Comparison of ENCODE assay signal across 23 cellular contexts in the genomic region with DNA sequence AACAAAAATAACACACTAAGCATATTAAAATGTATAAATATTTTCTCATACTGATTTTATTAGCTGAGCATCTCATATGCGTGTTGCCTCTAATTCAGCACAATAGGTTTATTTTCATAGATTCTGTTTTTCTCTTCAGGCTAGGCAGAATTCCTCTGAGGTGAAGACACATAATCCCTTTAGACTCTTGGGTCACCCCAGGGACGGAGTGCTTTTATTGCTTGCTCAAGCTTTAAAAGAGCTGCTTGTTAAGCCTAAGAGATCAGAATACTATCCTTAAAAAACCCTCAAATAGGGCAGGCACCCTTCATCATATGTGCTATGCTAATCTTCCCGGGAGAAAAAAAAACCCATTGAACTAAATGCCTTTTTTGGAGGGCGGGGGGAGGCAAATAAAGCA.
DNase-seq lines count a peak whose midpoint lies in the region; ATAC-seq and TF ChIP-seq lines count a peak whose summit lies in the region.
"Had no signal": no experiment of that assay in that cellular context is flagged by ENCODE, and none has a peak within 500 bp of the region (broad histone marks: within the 10 kb centered on the region; RNA-seq: fewer than 3 reads in every experiment).

No MANE protein-coding gene starts in this region.

- H3K27ac ChIP-seq in SK-N-MC: peak overlapping the region; percentile 77; the same call in 1 of the 2 replicates
- H3K27ac ChIP-seq in smooth muscle cell (ENCODE audit: low read depth): no peak overlapping the region
- H3K27ac ChIP-seq in ascending aorta: no peak overlapping the region
- H3K27ac ChIP-seq: adrenal gland, C4-2B, spleen, uterus had no signal

- no peaks in the 10 kb centered on the region for H4K20me1 ChIP-seq in smooth muscle cell (ENCODE audit: low read depth)

- intact Hi-C loops in ascending aorta (cut with DNase I): no loop called here

- no peaks in the 10 kb centered on the region for H3F3A ChIP-seq in smooth muscle cell (ENCODE audit: low read depth)

- WGBS in smooth muscle cell (ENCODE audit: low lambda C conversion rate): 16% methylated on average over 4 of the region's 4 CpGs

- H3K4me1 ChIP-seq in HAP-1: peaks cover 8% of the 10 kb centered on the region
- H3K4me1 ChIP-seq in smooth muscle cell (ENCODE audit: low read depth): peaks cover 18% of the 10 kb centered on the region
- no peaks in the 10 kb centered on the region for H3K4me1 ChIP-seq in ascending aorta
- H3K4me1 ChIP-seq: adrenal gland, spleen, uterus had no signal

- H3K9ac ChIP-seq in SK-N-MC (ENCODE audit: insufficient read length) (no peak overlapping the region), smooth muscle cell (ENCODE audit: low read depth) (no peak overlapping the region)

- in situ Hi-C loops in HAP-1 (cut with MboI; ENCODE audit: low sequenced_read_pairs): no loop called here

- H3K4me3 ChIP-seq in HAP-1 (no peak overlapping the region), SK-N-MC (peak overlapping the region; percentile 45; the same call in 1 of the 2 replicates), fibroblast of villous mesenchyme (ENCODE audit: low read depth, low read length) (no peak overlapping the region), smooth muscle cell (no peak overlapping the region), ascending aorta (no peak overlapping the region)
- H3K4me3 ChIP-seq: adrenal gland, K562, spleen, uterus had no signal

- ATAC-seq in GM18870 (IDR thresholded peaks at IDR 0.05; ENCODE audit: unreplicated experiment): no peak
- ATAC-seq: activated T-cell treated with anti-CD3 and anti-CD28 coated beads, Interleukin-2, amount 50 U/mL, for 4 hours; K562; left cardiac atrium; SK-N-SH treated with all-trans-retinoic acid at 6 μM for 48 hours; stimulated activated memory B cell treated with anti-CD40 and anti-IgM and Interleukin-4, amounts not matched to agents 10 μg/mL and 1 μg/mL and 100 μg/mL, for 72 hours had no signal

- H3K9me3 ChIP-seq in HAP-1: no peaks in the 10 kb centered on the region
- H3K9me3 ChIP-seq in SK-N-MC (ENCODE audit: low read depth, low read length): no peaks in the 10 kb centered on the region
- H3K9me3 ChIP-seq in smooth muscle cell (replicated peaks; ENCODE audit: low read depth): no peaks in the 10 kb centered on the region
- H3K9me3 ChIP-seq in ascending aorta: no peaks in the 10 kb centered on the region
- H3K9me3 ChIP-seq: adrenal gland, uterus had no signal

- H3K79me2 ChIP-seq in smooth muscle cell (ENCODE audit: low read depth): no peaks in the 10 kb centered on the region

- H3K27me3 ChIP-seq in HAP-1 (ENCODE audit: low read depth) (no peaks in the 10 kb centered on the region), smooth muscle cell (ENCODE audit: low read depth) (no peaks in the 10 kb centered on the region), ascending aorta (no peaks in the 10 kb centered on the region)
- H3K27me3 ChIP-seq: adrenal gland, spleen, uterus had no signal

- H2AFZ ChIP-seq in smooth muscle cell (ENCODE audit: low read depth): no peak overlapping the region

- peak; percentile 67 to 82 for DNase-seq in HAP-1 (ENCODE audit: low spot score in 2 of 2)
- no peak for DNase-seq in SK-N-MC (ENCODE audit: low read depth, low spot score)
- peak; percentile 58 for DNase-seq in fibroblast of villous mesenchyme (ENCODE audit: low read depth)
- no peak for DNase-seq in smooth muscle cell (lab: John Stamatoyannopoulos, UW; ENCODE audit: unreplicated experiment)
- DNase-seq in ascending aorta (ENCODE audit: low spot score in 2 of 2): no peak
- DNase-seq in SIG-M5 treated with dmso at 0.1 percent for 504 hours (lab: John Stamatoyannopoulos, UW; ENCODE audit: unreplicated experiment): no peak
- DNase-seq: activated CD4-positive, alpha-beta T cell treated with anti-CD3 and anti-CD28 coated beads for 48 hours; activated T-cell treated with anti-CD3 and anti-CD28 coated beads, Interleukin-2, amount 50 U/mL, for 4 hours; adrenal gland; cortex of kidney; head of caudate nucleus; HFFc6; left cardiac atrium; NCI-H774; spleen; stimulated activated CD4-positive, alpha-beta T cell treated with anti-CD3 and anti-CD28 coated beads, Interleukin-4, amount 100 ng/mL, for 1 hour; T-helper 2 cell; uterus had no signal

- peak overlapping the region; percentile 66 for H3K4me2 ChIP-seq in smooth muscle cell

- TF ChIP-seq CTCF in fibroblast of villous mesenchyme (IDR thresholded peaks at IDR 0.05; ENCODE audit: insufficient read depth, low read depth, low read length) (no peak), smooth muscle cell (IDR thresholded peaks at IDR 0.05; ENCODE audit: borderline replicate concordance, insufficient read depth, poor library complexity, severe bottlenecking) (no peak), ascending aorta (IDR thresholded peaks at IDR 0.05) (no peak)

- no peaks in the 10 kb centered on the region for H3K36me3 ChIP-seq in HAP-1 (replicated peaks)
- H3K36me3 ChIP-seq in SK-N-MC (ENCODE audit: insufficient read depth, low read length): no peaks in the 10 kb centered on the region
- H3K36me3 ChIP-seq in smooth muscle cell (ENCODE audit: low read depth): no peaks in the 10 kb centered on the region
- no peaks in the 10 kb centered on the region for H3K36me3 ChIP-seq in ascending aorta
- H3K36me3 ChIP-seq: adrenal gland, spleen, uterus had no signal

Comparison
In these comparisons a context has a peak if more than half of its experiments do, and no peak if none do; other contexts are left out.
1. DNase-seq: peak in HAP-1 (2 of 2) and fibroblast of villous mesenchyme (single experiment); none in SK-N-MC (single experiment), smooth muscle cell (single experiment), ascending aorta (0 of 2) and SIG-M5 treated with dmso at 0.1 percent for 504 hours (single experiment).